In the genomic region with DNA sequence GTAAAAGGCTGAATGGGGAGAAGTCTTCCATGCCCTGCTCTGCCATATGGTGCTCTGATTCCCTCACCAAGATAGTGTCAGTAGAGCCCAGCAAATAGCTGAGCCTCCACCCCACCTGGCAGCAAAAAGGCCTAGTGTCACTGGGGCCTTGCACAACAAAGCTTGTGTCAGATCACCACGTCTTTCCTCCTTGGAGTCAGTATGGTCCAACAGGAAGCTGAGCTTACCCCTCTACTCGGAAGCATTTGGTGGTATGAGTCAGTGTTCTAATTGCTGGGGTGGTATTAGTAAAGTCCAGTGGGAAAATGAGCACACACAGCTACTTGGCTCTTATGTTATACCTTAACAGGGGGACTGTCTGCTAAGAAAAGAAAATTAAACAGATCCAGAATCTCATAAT, we compare ENCODE assay signal across 18 cellular contexts. TPM values are rescaled to one million over a fixed set of nuclear protein-coding genes. Genes with fewer than 3 reads are reported as not detected.
A peak's percentile ranks its signal among the peaks of the same experiment; 100 is the strongest.
DNase-seq lines count a peak whose midpoint lies in the region; ATAC-seq and TF ChIP-seq lines count a peak whose summit lies in the region.
"Had no signal": no experiment of that assay in that cellular context is flagged by ENCODE, and none has a peak within 500 bp of the region (broad histone marks: within the 10 kb centered on the region; RNA-seq: fewer than 3 reads in every experiment).

No MANE protein-coding gene starts in this region.

- no peak for ATAC-seq in HG03196 (IDR thresholded peaks at IDR 0.05; ENCODE audit: unreplicated experiment)
- ATAC-seq in mucosa of descending colon, result no peak
- ATAC-seq: GM12878; naive thymus-derived CD4-positive, alpha-beta T cell; Right ventricle myocardium inferior had no signal

- no peaks in the 10 kb centered on the region for H3K9me3 ChIP-seq in mucosa of descending colon
- H3K9me3 ChIP-seq: right atrium auricular region, uterus had no signal

- peak; percentile 10 for DNase-seq in AG10803 (ENCODE audit: low read depth)
- peak; percentile 71 for DNase-seq in HT1080 (ENCODE audit: low read depth)
- DNase-seq in SW480 (ENCODE audit: low spot score), result peak; percentile 20
- DNase-seq in fibroblast of the aortic adventitia (ENCODE audit: low read depth), result peak; percentile 10
- DNase-seq in mucosa of descending colon, result no peak
- DNase-seq in stimulated activated CD4-positive, alpha-beta T cell treated with anti-CD3 and anti-CD28 coated beads, Interleukin-4, amount 100 ng/mL, for 24 hours, result no peak
- DNase-seq in central memory CD4-positive, alpha-beta T cell, result no peak
- DNase-seq: activated CD4-positive, alpha-beta T cell treated with anti-CD3 and anti-CD28 coated beads for 48 hours; activated naive CD8-positive, alpha-beta T cell treated with anti-CD3 and anti-CD28 coated beads for 36 hours; CD4-positive, CD25-positive, alpha-beta regulatory T cell; naive thymus-derived CD4-positive, alpha-beta T cell; NCI-H2107; NCI-H510A treated with DMSO at 0.1 percent for 48 hours; uterus had no signal

- H3K36me3 ChIP-seq in mucosa of descending colon (ENCODE audit: low read depth), result no peaks in the 10 kb centered on the region
- H3K36me3 ChIP-seq: right atrium auricular region, uterus had no signal

- H3K4me1 ChIP-seq in mucosa of descending colon (ENCODE audit: low read depth), result no peaks in the 10 kb centered on the region
- H3K4me1 ChIP-seq: right atrium auricular region, uterus had no signal

- H3K4me3 ChIP-seq in AG10803 (ENCODE audit: low read length), result no peak overlapping the region
- no peak overlapping the region for H3K4me3 ChIP-seq in fibroblast of the aortic adventitia (ENCODE audit: low read depth, low read length)
- no peak overlapping the region for H3K4me3 ChIP-seq in mucosa of descending colon
- H3K4me3 ChIP-seq: GM12878, right atrium auricular region, uterus had no signal

- TF ChIP-seq CTCF in AG10803 (conservative IDR thresholded peaks at IDR 0.05; ENCODE audit: low read length) (no peak), fibroblast of the aortic adventitia (IDR thresholded peaks at IDR 0.05; ENCODE audit: insufficient read depth, low read length) (no peak), mucosa of descending colon (IDR thresholded peaks at IDR 0.05) (no peak)

- intact Hi-C loops in mucosa of descending colon (cut with DNase I, micrococcal nuclease), result no loop called here

RNA-seq across cellular contexts. Expression of gene RRP15, which starts 18.7 kb away (rescaled TPM):
- 9.6 and 15.8 TPM in 2 replicates for total RNA-seq in HT1080 (2014; rRNA removed; shearing (Covaris generic))
- 6.3 and 8.2 TPM in 2 replicates for polyA plus RNA-seq in HT1080 (2015; cell fraction: cytosol; rRNA removed)
- 7.1 and 7.5 TPM in 2 replicates for polyA plus RNA-seq in HT1080 (2015; cell fraction: nucleus; rRNA removed)
- total RNA-seq in fibroblast of the aortic adventitia (ENCODE audit: low replicate concordance) (10.0 and 20.4 TPM in 2 replicates), mucosa of descending colon (10 to 100 TPM in 2 of 3 donors, 1 to 10 TPM in 1; 9.8 to 17.7 (median 10.0) TPM)

Comparison
In these comparisons a context has a peak if more than half of its experiments do, and no peak if none do; other contexts are left out.
1. DNase-seq: peak in AG10803 (single experiment), HT1080 (single experiment), SW480 (single experiment) and fibroblast of the aortic adventitia (single experiment); none in mucosa of descending colon (0 of 3), stimulated activated CD4-positive, alpha-beta T cell treated with anti-CD3 and anti-CD28 coated beads, Interleukin-4, amount 100 ng/mL, for 24 hours (single experiment) and central memory CD4-positive, alpha-beta T cell (single experiment).